1 cellular context compared by ENCODE assay signal in the genomic region with DNA sequence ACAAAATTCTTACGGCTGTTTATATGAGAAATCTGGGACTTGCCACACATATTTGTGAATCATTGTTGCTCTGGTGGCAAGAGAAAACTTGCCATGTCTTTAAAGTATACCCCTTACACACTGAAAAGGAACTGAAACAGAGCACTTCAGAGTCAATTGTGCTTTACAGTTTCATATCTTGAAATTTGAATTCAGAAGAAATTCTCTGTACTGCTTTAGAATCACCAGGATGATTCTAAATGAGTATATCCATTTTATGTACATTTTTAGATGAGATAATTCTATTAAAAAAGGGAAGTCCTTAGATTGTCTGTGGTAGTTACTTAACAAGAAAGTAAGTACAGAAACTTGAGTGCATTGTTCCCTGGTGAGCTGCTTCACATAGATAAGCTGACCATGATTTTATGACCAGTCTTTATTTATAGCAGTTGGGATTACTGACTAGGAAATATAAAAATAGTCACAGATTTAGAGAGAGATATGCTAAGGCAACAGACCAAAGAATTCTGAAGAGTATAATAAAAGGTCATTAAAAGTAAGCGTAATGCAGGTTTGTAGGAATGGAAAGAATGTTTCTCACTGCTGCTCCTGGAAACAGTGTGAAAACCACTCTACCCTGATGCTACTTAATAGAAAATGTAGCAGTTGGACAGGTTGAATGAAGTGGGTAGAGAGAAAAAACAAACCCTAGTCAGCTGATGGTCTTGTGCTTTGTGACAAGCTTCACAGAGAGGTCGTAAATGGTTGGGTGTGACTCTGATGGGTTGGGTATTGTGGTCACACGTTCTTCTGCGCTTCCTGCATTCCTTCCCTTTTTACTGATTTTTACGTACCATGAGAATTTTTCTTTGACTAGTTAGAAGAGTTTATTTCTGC.
TF ChIP-seq lines count a peak whose summit lies in the region.

No MANE protein-coding gene starts in this region.

TF ChIP-seq in K562, 482 proteins besides CTCF, POLR2A, EP300 and RAD21 (continued from another document and continues in another):
- TF ChIP-seq, protein P1, sequence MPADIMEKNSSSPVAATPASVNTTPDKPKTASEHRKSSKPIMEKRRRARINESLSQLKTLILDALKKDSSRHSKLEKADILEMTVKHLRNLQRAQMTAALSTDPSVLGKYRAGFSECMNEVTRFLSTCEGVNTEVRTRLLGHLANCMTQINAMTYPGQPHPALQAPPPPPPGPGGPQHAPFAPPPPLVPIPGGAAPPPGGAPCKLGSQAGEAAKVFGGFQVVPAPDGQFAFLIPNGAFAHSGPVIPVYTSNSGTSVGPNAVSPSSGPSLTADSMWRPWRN (IDR thresholded peaks at IDR 0.05; ENCODE audit: low read depth), result 0 out of 2 replicates have a peak, but pooled peaks have one; percentile 9
- no peak for TF ChIP-seq CBX3 (IDR thresholded peaks at IDR 0.05; ENCODE audit: borderline replicate concordance in 1 of 2, low read length in 2 of 2)
- no peak for TF ChIP-seq ESRRA (IDR thresholded peaks at IDR 0.05; ENCODE audit: borderline replicate concordance, low read depth)
- peak; percentile 63; the same call in 1 of the 2 replicates for TF ChIP-seq KLF16 (IDR thresholded peaks at IDR 0.05)
- peak; percentile 87 for TF ChIP-seq MEF2A (IDR thresholded peaks at IDR 0.05; ENCODE audit: control insufficient read depth, low read depth, low read length)
- TF ChIP-seq, protein P2, sequence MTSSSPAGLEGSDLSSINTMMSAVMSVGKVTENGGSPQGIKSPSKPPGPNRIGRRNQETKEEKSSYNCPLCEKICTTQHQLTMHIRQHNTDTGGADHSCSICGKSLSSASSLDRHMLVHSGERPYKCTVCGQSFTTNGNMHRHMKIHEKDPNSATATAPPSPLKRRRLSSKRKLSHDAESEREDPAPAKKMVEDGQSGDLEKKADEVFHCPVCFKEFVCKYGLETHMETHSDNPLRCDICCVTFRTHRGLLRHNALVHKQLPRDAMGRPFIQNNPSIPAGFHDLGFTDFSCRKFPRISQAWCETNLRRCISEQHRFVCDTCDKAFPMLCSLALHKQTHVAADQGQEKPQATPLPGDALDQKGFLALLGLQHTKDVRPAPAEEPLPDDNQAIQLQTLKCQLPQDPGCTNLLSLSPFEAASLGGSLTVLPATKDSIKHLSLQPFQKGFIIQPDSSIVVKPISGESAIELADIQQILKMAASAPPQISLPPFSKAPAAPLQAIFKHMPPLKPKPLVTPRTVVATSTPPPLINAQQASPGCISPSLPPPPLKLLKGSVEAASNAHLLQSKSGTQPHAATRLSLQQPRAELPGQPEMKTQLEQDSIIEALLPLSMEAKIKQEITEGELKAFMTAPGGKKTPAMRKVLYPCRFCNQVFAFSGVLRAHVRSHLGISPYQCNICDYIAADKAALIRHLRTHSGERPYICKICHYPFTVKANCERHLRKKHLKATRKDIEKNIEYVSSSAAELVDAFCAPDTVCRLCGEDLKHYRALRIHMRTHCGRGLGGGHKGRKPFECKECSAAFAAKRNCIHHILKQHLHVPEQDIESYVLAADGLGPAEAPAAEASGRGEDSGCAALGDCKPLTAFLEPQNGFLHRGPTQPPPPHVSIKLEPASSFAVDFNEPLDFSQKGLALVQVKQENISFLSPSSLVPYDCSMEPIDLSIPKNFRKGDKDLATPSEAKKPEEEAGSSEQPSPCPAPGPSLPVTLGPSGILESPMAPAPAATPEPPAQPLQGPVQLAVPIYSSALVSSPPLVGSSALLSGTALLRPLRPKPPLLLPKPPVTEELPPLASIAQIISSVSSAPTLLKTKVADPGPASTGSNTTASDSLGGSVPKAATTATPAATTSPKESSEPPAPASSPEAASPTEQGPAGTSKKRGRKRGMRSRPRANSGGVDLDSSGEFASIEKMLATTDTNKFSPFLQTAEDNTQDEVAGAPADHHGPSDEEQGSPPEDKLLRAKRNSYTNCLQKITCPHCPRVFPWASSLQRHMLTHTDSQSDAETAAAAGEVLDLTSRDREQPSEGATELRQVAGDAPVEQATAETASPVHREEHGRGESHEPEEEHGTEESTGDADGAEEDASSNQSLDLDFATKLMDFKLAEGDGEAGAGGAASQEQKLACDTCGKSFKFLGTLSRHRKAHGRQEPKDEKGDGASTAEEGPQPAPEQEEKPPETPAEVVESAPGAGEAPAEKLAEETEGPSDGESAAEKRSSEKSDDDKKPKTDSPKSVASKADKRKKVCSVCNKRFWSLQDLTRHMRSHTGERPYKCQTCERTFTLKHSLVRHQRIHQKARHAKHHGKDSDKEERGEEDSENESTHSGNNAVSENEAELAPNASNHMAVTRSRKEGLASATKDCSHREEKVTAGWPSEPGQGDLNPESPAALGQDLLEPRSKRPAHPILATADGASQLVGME (CRISPR knock-in tag; IDR thresholded peaks at IDR 0.05), result no peak
- TF ChIP-seq, protein P3, sequence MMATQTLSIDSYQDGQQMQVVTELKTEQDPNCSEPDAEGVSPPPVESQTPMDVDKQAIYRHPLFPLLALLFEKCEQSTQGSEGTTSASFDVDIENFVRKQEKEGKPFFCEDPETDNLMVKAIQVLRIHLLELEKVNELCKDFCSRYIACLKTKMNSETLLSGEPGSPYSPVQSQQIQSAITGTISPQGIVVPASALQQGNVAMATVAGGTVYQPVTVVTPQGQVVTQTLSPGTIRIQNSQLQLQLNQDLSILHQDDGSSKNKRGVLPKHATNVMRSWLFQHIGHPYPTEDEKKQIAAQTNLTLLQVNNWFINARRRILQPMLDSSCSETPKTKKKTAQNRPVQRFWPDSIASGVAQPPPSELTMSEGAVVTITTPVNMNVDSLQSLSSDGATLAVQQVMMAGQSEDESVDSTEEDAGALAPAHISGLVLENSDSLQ (IDR thresholded peaks at IDR 0.05), result peak; percentile 22; the same call in 1 of the 2 replicates
- peak; percentile 98 for TF ChIP-seq MEF2D (tag; conservative IDR thresholded peaks at IDR 0.05; ENCODE audit: low read depth)
- no peak for TF ChIP-seq HDAC6 (IDR thresholded peaks at IDR 0.05; ENCODE audit: low read depth, low read length)
- TF ChIP-seq JUND (IDR thresholded peaks at IDR 0.05; ENCODE audit: borderline replicate concordance, low read depth, low read length), result no peak
- peak; percentile 16; the same call in 2 of the 3 replicates for TF ChIP-seq JUND (tag; IDR thresholded peaks at IDR 0.05; ENCODE audit: borderline replicate concordance, low read depth, low read length)
- 0 out of 2 replicates have a peak, but pooled peaks have one; percentile 30 for TF ChIP-seq KDM2B (CRISPR knock-in tag; IDR thresholded peaks at IDR 0.05)
- TF ChIP-seq GATAD2B (IDR thresholded peaks at IDR 0.05; ENCODE audit: borderline replicate concordance), result 0 out of 2 replicates have a peak, but pooled peaks have one; percentile 47
- TF ChIP-seq BHLHE40 (IDR thresholded peaks at IDR 0.05; ENCODE audit: low read length), result peak; percentile 42; the same call in 1 of the 2 replicates
- TF ChIP-seq TAL1 (IDR thresholded peaks at IDR 0.05), result peak; percentile 68
- TF ChIP-seq CHCHD3 (CRISPR knock-in tag; IDR thresholded peaks at IDR 0.05), result no peak
- TF ChIP-seq DNMT1 (IDR thresholded peaks at IDR 0.05), result no peak
- TF ChIP-seq MEIS2 (IDR thresholded peaks at IDR 0.05; ENCODE audit: partially characterized antibody), result peak; percentile 79
- TF ChIP-seq RBM22 (IDR thresholded peaks at IDR 0.05; ENCODE audit: low read depth, low read length, poor library complexity, severe bottlenecking), result no peak
- no peak for TF ChIP-seq NR3C1 (CRISPR knock-in tag; IDR thresholded peaks at IDR 0.05)
- TF ChIP-seq TEAD2 (tag; IDR thresholded peaks at IDR 0.05), result no peak
- TF ChIP-seq ZNF175 (CRISPR knock-in tag; IDR thresholded peaks at IDR 0.05; ENCODE audit: low read depth), result peak; percentile 94
- no peak for TF ChIP-seq SIN3B (IDR thresholded peaks at IDR 0.05; ENCODE audit: low read depth)
- TF ChIP-seq, protein P4, sequence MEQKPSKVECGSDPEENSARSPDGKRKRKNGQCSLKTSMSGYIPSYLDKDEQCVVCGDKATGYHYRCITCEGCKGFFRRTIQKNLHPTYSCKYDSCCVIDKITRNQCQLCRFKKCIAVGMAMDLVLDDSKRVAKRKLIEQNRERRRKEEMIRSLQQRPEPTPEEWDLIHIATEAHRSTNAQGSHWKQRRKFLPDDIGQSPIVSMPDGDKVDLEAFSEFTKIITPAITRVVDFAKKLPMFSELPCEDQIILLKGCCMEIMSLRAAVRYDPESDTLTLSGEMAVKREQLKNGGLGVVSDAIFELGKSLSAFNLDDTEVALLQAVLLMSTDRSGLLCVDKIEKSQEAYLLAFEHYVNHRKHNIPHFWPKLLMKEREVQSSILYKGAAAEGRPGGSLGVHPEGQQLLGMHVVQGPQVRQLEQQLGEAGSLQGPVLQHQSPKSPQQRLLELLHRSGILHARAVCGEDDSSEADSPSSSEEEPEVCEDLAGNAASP (IDR thresholded peaks at IDR 0.05), result no peak
- peak; percentile 61; the same call in 1 of the 2 replicates for TF ChIP-seq PML (IDR thresholded peaks at IDR 0.05; ENCODE audit: low read length)
- TF ChIP-seq STAT5A (IDR thresholded peaks at IDR 0.05; ENCODE audit: borderline replicate concordance, low read length), result peak; percentile 48; the same call in 1 of the 2 replicates
- TF ChIP-seq ADNP (tag; IDR thresholded peaks at IDR 0.05), result peak; percentile 68
- TF ChIP-seq, protein P5, sequence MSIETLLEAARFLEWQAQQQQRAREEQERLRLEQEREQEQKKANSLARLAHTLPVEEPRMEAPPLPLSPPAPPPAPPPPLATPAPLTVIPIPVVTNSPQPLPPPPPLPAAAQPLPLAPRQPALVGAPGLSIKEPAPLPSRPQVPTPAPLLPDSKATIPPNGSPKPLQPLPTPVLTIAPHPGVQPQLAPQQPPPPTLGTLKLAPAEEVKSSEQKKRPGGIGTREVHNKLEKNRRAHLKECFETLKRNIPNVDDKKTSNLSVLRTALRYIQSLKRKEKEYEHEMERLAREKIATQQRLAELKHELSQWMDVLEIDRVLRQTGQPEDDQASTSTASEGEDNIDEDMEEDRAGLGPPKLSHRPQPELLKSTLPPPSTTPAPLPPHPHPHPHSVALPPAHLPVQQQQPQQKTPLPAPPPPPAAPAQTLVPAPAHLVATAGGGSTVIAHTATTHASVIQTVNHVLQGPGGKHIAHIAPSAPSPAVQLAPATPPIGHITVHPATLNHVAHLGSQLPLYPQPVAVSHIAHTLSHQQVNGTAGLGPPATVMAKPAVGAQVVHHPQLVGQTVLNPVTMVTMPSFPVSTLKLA (conservative IDR thresholded peaks at IDR 0.05), result peak in 1 of 2 experiments; percentile 33; a peak in 1 of 4 replicates
- TF ChIP-seq DACH1 (IDR thresholded peaks at IDR 0.05; ENCODE audit: partially characterized antibody), result peak; percentile 55
- TF ChIP-seq NCOR1 (IDR thresholded peaks at IDR 0.05), result peak; percentile 66
- TF ChIP-seq, protein P6, sequence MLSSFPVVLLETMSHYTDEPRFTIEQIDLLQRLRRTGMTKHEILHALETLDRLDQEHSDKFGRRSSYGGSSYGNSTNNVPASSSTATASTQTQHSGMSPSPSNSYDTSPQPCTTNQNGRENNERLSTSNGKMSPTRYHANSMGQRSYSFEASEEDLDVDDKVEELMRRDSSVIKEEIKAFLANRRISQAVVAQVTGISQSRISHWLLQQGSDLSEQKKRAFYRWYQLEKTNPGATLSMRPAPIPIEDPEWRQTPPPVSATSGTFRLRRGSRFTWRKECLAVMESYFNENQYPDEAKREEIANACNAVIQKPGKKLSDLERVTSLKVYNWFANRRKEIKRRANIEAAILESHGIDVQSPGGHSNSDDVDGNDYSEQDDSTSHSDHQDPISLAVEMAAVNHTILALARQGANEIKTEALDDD (IDR thresholded peaks at IDR 0.05), result peak; percentile 95
- peak in 1 of 2 experiments; percentile 87; a peak in 2 of 4 replicates for TF ChIP-seq RCOR1 (IDR thresholded peaks at IDR 0.05; ENCODE audit: borderline replicate concordance in 1 of 2, low read depth in 2 of 2, low read length in 2 of 2)
- TF ChIP-seq, protein P7, sequence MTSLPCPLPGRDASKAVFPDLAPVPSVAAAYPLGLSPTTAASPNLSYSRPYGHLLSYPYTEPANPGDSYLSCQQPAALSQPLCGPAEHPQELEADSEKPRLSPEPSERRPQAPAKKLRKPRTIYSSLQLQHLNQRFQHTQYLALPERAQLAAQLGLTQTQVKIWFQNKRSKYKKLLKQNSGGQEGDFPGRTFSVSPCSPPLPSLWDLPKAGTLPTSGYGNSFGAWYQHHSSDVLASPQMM (CRISPR knock-in tag; IDR thresholded peaks at IDR 0.05), result no peak
- peak in 1 of 2 experiments; percentile 79; a peak in 1 of 4 replicates for TF ChIP-seq TBL1XR1 (IDR thresholded peaks at IDR 0.05; ENCODE audit: low read length in 2 of 2)
- peak; percentile 29; the same call in 1 of the 2 replicates for TF ChIP-seq NBN (IDR thresholded peaks at IDR 0.05; ENCODE audit: low read depth)
- peak; percentile 48; the same call in 1 of the 2 replicates for TF ChIP-seq ZNF589 (CRISPR knock-in tag; IDR thresholded peaks at IDR 0.05; ENCODE audit: low read depth)
- TF ChIP-seq, protein P8, sequence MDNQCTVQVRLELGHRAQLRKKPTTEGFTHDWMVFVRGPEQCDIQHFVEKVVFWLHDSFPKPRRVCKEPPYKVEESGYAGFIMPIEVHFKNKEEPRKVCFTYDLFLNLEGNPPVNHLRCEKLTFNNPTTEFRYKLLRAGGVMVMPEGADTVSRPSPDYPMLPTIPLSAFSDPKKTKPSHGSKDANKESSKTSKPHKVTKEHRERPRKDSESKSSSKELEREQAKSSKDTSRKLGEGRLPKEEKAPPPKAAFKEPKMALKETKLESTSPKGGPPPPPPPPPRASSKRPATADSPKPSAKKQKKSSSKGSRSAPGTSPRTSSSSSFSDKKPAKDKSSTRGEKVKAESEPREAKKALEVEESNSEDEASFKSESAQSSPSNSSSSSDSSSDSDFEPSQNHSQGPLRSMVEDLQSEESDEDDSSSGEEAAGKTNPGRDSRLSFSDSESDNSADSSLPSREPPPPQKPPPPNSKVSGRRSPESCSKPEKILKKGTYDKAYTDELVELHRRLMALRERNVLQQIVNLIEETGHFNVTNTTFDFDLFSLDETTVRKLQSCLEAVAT (IDR thresholded peaks at IDR 0.05), result peak in 1 of 2 experiments; percentile 44; a peak in 1 of 4 replicates
- TF ChIP-seq SAP30 (IDR thresholded peaks at IDR 0.05; ENCODE audit: borderline replicate concordance, insufficient read depth, low read depth, low read length, poor library complexity, severe bottlenecking), result no peak
- TF ChIP-seq ELF1 (tag; IDR thresholded peaks at IDR 0.05), result peak; percentile 72
- peak; percentile 75 for TF ChIP-seq CBFA2T3 (IDR thresholded peaks at IDR 0.05)
- 0 out of 2 replicates have a peak, but pooled peaks have one; percentile 34 for TF ChIP-seq MBD2 (IDR thresholded peaks at IDR 0.05; ENCODE audit: borderline replicate concordance, low read depth)
